8 cellular contexts compared by ENCODE assay signal in genomic region chr5:76082790-76083554, GRCh38. TPM values are rescaled to one million over a fixed set of nuclear protein-coding genes. Genes with fewer than 3 reads are reported as not detected.
A peak's percentile ranks its signal among the peaks of the same experiment; 100 is the strongest.
DNase-seq lines count a peak whose midpoint lies in the region; ATAC-seq and TF ChIP-seq lines count a peak whose summit lies in the region.

TSS of gene SV2C (plus strand) at chr5:76083383. CDS start at chr5:76131751, 48,368 bp downstream.

- no TSS peak for BruUV-seq in Panc1 (replicated peaks; lab: Mats Ljungman, UMichigan)

- peaks cover 65% of the 10 kb centered on the region for H3K27me3 ChIP-seq in Panc1 (ENCODE audit: control insufficient read depth, insufficient read depth, low read length)
- no peaks in the 10 kb centered on the region for H3K27me3 ChIP-seq in vagina

- in situ Hi-C loops in Panc1 (cut with HindIII; ENCODE audit: low pct_unique_long_range_greater_than_20kb, low sequenced_read_pairs): no loop called here

- H3K4me3 ChIP-seq in Panc1 (ENCODE audit: low read depth in 2 of 2, low read length in 2 of 2) (peak within 1 kb of the TSS; percentile 19 to 37), vagina (peak within 1 kb of the TSS; percentile 11 to 23)

- H3K4me1 Mint-ChIP-seq in naive B cell: peaks cover 16 to 28% (median 21%) of the 10 kb centered on the region in 3 donors

- intact Hi-C loops in Panc1 (cut with micrococcal nuclease; ENCODE audit: unreplicated experiment) (no loop called here), vagina (cut with DNase I) (no loop called here)

- TF ChIP-seq CTCF in Panc1 (IDR thresholded peaks at IDR 0.05) (no peak), vagina (IDR thresholded peaks at IDR 0.05) (no peak)

- H3K9me3 ChIP-seq in Panc1 (ENCODE audit: control insufficient read depth, insufficient read depth, low read depth, low read length) (no peaks in the 10 kb centered on the region), vagina (no peaks in the 10 kb centered on the region)

- no peaks in the 10 kb centered on the region for H3K36me3 Mint-ChIP-seq in naive B cell

- ATAC-seq in Panc1 (peak; percentile 67), naive B cell (ENCODE audit: low read depth in 2 of 2) (no peak), HG02852 (IDR thresholded peaks at IDR 0.05; ENCODE audit: unreplicated experiment) (no peak)

- peak; percentile 0 for DNase-seq in DMS79 treated with DMSO at 0.1 percent for 48 hours (lab: John Stamatoyannopoulos, UW)
- no peak for DNase-seq in DMS79 (lab: John Stamatoyannopoulos, UW)
- DNase-seq in Panc1 (ENCODE audit: low read depth, low spot score): no peak
- peak; percentile 8 for DNase-seq in central memory CD4-positive, alpha-beta T cell
- DNase-seq in naive B cell: no peak
- no peak for DNase-seq in vagina (ENCODE audit: extremely low spot score in 2 of 2)
- no peak for DNase-seq in medulla oblongata (ENCODE audit: extremely low spot score)

- H3K27me3 Mint-ChIP-seq in naive B cell: peaks cover 61 to 89% (median 84%) of the 10 kb centered on the region in 3 donors

- H3K27ac Mint-ChIP-seq in naive B cell: peak within 1 kb of the TSS in 1 of 6 donors; percentile 70

- H3K4me1 ChIP-seq in Panc1 (ENCODE audit: control insufficient read depth, insufficient read depth, low read length) (peaks cover 22% of the 10 kb centered on the region), vagina (peaks cover 23% of the 10 kb centered on the region)

- no peak within 1 kb of the TSS for H3K27ac ChIP-seq in Panc1 (ENCODE audit: low read length)
- H3K27ac ChIP-seq in vagina: no peak within 1 kb of the TSS

- H3K9me3 Mint-ChIP-seq in naive B cell: no peaks in the 10 kb centered on the region

- no peak for TF ChIP-seq POLR2A in vagina (IDR thresholded peaks at IDR 0.05)

- POLR2A ChIA-PET in Panc1 (lab: Charles Lee): no interaction called here

- CTCF ChIA-PET in Panc1 (lab: Charles Lee): no interaction called here

- H3K36me3 ChIP-seq in Panc1 (ENCODE audit: control insufficient read depth, insufficient read depth, low read length): no peaks in the 10 kb centered on the region
- no peaks in the 10 kb centered on the region for H3K36me3 ChIP-seq in vagina

- H3K4me3 Mint-ChIP-seq in naive B cell: peak within 1 kb of the TSS in 7 of 8 donors; percentile 68 to 86 (median 75)

RNA-seq across cellular contexts. Expression of gene SV2C, which starts in this region (rescaled TPM):
- total RNA-seq in Panc1 (2021; ENCODE audit: unreplicated experiment) (not detected), vagina (3.4 TPM)
- polyA plus RNA-seq in Panc1 (2012; ENCODE audit: insufficient read length): not detected
- polyA plus RNA-seq in naive B cell (ENCODE audit: low read depth in 6 of 6): not detected

Comparison
In these comparisons a context has a peak if more than half of its experiments do, and no peak if none do; other contexts are left out.
1. DNase-seq: peak in DMS79 treated with DMSO at 0.1 percent for 48 hours (single experiment) and central memory CD4-positive, alpha-beta T cell (single experiment); none in DMS79 (single experiment), Panc1 (single experiment), naive B cell (single experiment), vagina (0 of 2) and medulla oblongata (single experiment).
2. Peak in ATAC-seq and H3K4me3 ChIP-seq in Panc1; RNA of the gene not detected or under 1 TPM.